ENCODE assay signal across 27 cellular contexts in the genomic region with DNA sequence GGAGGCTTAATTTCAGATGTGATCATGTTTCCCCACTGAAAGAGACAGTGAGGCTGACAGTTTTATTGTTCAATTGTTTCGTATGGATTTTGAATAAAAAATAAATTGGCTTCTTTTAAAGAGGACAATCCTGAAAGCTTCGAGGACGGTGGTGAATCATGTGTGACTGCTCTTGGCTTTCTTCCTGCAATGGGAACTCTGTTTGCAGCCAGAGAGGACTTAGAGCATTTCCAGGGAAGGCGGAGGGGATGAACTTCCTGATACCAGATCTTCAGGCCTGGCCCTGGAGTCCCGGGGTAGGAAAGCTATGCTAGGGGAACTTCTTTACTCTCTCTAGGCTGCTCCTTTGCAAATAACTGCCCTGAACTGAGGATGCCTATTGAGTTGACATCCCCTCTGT.
DNase-seq lines count a peak whose midpoint lies in the region; FAIRE-seq and TF ChIP-seq lines count a peak whose summit lies in the region.
"Had no signal": no experiment of that assay in that cellular context is flagged by ENCODE, and none has a peak within 500 bp of the region (broad histone marks: within the 10 kb centered on the region; RNA-seq: fewer than 3 reads in every experiment).

No MANE protein-coding gene starts in this region.

- 0 out of 2 replicates have a peak overlapping the region, but pooled peaks have one; percentile 20 for H2AFZ ChIP-seq in H1 (ENCODE audit: low read length)
- H2AFZ ChIP-seq in OCI-LY7 (ENCODE audit: low read length): no peak overlapping the region

- H3K18ac ChIP-seq in H1 (ENCODE audit: extremely low read depth, low read length): no peak overlapping the region

- H3K23me2 ChIP-seq in H1 (ENCODE audit: low read depth, low read length): 0 out of 2 replicates have a peak, but pooled peaks cover 2% of the 10 kb centered on the region

- H3K4me1 ChIP-seq in H1 (replicated peaks in 1 of 4; ENCODE audit: control insufficient read depth in 3 of 4, insufficient read depth in 4 of 4, low read length in 3 of 4) (peaks cover 0 to 3% (median 2%) of the 10 kb centered on the region in 4 experiments; a peak in 1 of 7 replicates), OCI-LY7 (ENCODE audit: insufficient read depth, low read length, poor library complexity, severe bottlenecking) (no peaks in the 10 kb centered on the region)
- H3K4me1 ChIP-seq: esophagus muscularis mucosa, suprapubic skin had no signal

- H3K36me3 ChIP-seq in H1 (ENCODE audit: control insufficient read depth in 2 of 4, insufficient read depth in 4 of 4, low read length in 3 of 4): no peaks in the 10 kb centered on the region
- H3K36me3 ChIP-seq in OCI-LY7 (ENCODE audit: insufficient read depth, low read length): no peaks in the 10 kb centered on the region
- H3K36me3 ChIP-seq in H7 (replicated peaks; ENCODE audit: control insufficient read depth, insufficient read depth, low read length): no peaks in the 10 kb centered on the region
- H3K36me3 ChIP-seq: esophagus muscularis mucosa, suprapubic skin had no signal

- H3K14ac ChIP-seq in H1 (ENCODE audit: insufficient read length): no peak overlapping the region

- no peak overlapping the region for H2BK5ac ChIP-seq in H1 (ENCODE audit: low read depth, low read length)

- no peak overlapping the region for H2BK20ac ChIP-seq in H1 (ENCODE audit: low read length)

- TF ChIP-seq RAD21 in H1 (IDR thresholded peaks at IDR 0.05 in 1 of 2, conservative IDR thresholded peaks at IDR 0.05 in 1 of 2; ENCODE audit: low read depth in 2 of 2, low read length in 2 of 2): no peak

- H4K20me1 ChIP-seq in H1 (replicated peaks in 1 of 2; ENCODE audit: control insufficient read depth in 1 of 2, insufficient read depth in 2 of 2, low read length in 2 of 2) (no peaks in the 10 kb centered on the region), OCI-LY7 (ENCODE audit: insufficient read depth, low read length) (no peaks in the 10 kb centered on the region)

- no peak overlapping the region for H2BK120ac ChIP-seq in H1 (replicated peaks; ENCODE audit: low read depth, low read length)

- no peak overlapping the region for H2BK12ac ChIP-seq in H1 (ENCODE audit: low read depth, low read length)

- FAIRE-seq in H1 (lab: Jason Lieb, UNC): no peak
- FAIRE-seq: A204.1, colon, G401.6, HepG2 had no signal

- no peak overlapping the region for H2BK15ac ChIP-seq in H1 (ENCODE audit: low read length)

- peaks cover 0 to 3% of the 10 kb centered on the region in 2 experiments; a peak in 1 of 4 replicates for H3K9me3 ChIP-seq in H1 (ENCODE audit: insufficient read depth in 2 of 2, low read depth in 1 of 2, low read length in 1 of 2)
- no peaks in the 10 kb centered on the region for H3K9me3 ChIP-seq in OCI-LY7 (ENCODE audit: low read length)
- H3K9me3 ChIP-seq: body of pancreas, esophagus muscularis mucosa, mucosa of descending colon, SK-N-SH, suprapubic skin had no signal

- POLR2A ChIA-PET in H1 (lab: Charles Lee; ENCODE audit: partially characterized antibody) (no interaction called here), OCI-LY7 (lab: Charles Lee) (no interaction called here)

- CTCF ChIA-PET in H1 (lab: Charles Lee; ENCODE audit: partially characterized antibody): no interaction called here
- CTCF ChIA-PET in OCI-LY7 (lab: Charles Lee; ENCODE audit: unreplicated experiment): no interaction called here

- no peak overlapping the region for H3K4me2 ChIP-seq in H1 (ENCODE audit: insufficient read depth in 1 of 2, low read depth in 2 of 2, low read length in 2 of 2)
- H3K4me2 ChIP-seq in OCI-LY7 (ENCODE audit: low read length): no peak overlapping the region
- H3K4me2 ChIP-seq: SK-N-SH had no signal

- no peak overlapping the region for H3K9ac ChIP-seq in H1 (replicated peaks in 1 of 4; ENCODE audit: extremely low read depth in 1 of 4, low read depth in 3 of 4, low read length in 3 of 4)
- H3K9ac ChIP-seq: SK-N-SH had no signal

- H3K79me2 ChIP-seq in H1 (ENCODE audit: control insufficient read depth in 1 of 2, insufficient read depth in 2 of 2, low read length in 2 of 2) (no peaks in the 10 kb centered on the region), OCI-LY7 (ENCODE audit: insufficient read depth, low read depth, low read length) (no peaks in the 10 kb centered on the region)

- peaks cover 0 to 2% (median 0%) of the 10 kb centered on the region in 4 experiments; a peak in 1 of 7 replicates for H3K27me3 ChIP-seq in H1 (replicated peaks in 1 of 4; ENCODE audit: control insufficient read depth in 3 of 4, extremely low read depth in 1 of 4, insufficient read depth in 3 of 4, low read length in 3 of 4)
- no peaks in the 10 kb centered on the region for H3K27me3 ChIP-seq in H7 (ENCODE audit: control insufficient read depth, insufficient read depth, low read length)
- H3K27me3 ChIP-seq: body of pancreas, suprapubic skin had no signal

- no peak overlapping the region for H2AK5ac ChIP-seq in H1 (ENCODE audit: low read depth, low read length)

- no peak for TF ChIP-seq POLR2A in H1 (IDR thresholded peaks at IDR 0.05; ENCODE audit: control extremely low read depth in 1 of 2, low read depth in 2 of 2, low read length in 2 of 2)

- no peak overlapping the region for H4K91ac ChIP-seq in H1 (replicated peaks; ENCODE audit: insufficient read length, low read length)

- no TSS peak for BruUV-seq in OCI-LY7 (replicated peaks; lab: Mats Ljungman, UMichigan)

- no peak overlapping the region for H3K4me3 ChIP-seq in H1 (ENCODE audit: extremely low read depth in 1 of 4, insufficient read depth in 2 of 4, low read depth in 3 of 4, low read length in 4 of 4)
- no peak overlapping the region for H3K4me3 ChIP-seq in OCI-LY7 (ENCODE audit: low read depth, low read length, poor library complexity, severe bottlenecking)
- H3K4me3 ChIP-seq in H7 (ENCODE audit: insufficient read depth, low read depth, low read length): no peak overlapping the region
- H3K4me3 ChIP-seq: body of pancreas, esophagus muscularis mucosa, mucosa of descending colon, suprapubic skin had no signal

- no peak overlapping the region for H3K23ac ChIP-seq in H1 (ENCODE audit: insufficient read length)

- H3K27ac ChIP-seq in H1 (ENCODE audit: low read depth, low read length): no peak overlapping the region
- H3K27ac ChIP-seq in OCI-LY7 (ENCODE audit: low read depth, low read length, poor library complexity, severe bottlenecking): no peak overlapping the region
- H3K27ac ChIP-seq: body of pancreas, esophagus muscularis mucosa, RWPE1, suprapubic skin had no signal

- H4K8ac ChIP-seq in H1 (ENCODE audit: extremely low read depth, insufficient read depth, low read length): no peak overlapping the region

- intact Hi-C loops in OCI-LY7 (cut with micrococcal nuclease; ENCODE audit: unreplicated experiment): no loop called here

- no peak overlapping the region for H3K4ac ChIP-seq in H1 (replicated peaks; ENCODE audit: insufficient read length, low read depth, low read length)

- no peak overlapping the region for H3K56ac ChIP-seq in H1 (replicated peaks; ENCODE audit: insufficient read length, low read depth, low read length)

- WGBS in H1 (ENCODE audit: extremely low coverage in 1 of 2, insufficient coverage in 1 of 2, insufficient read length in 1 of 2, insufficient replicate concordance in 2 of 2, low coverage in 1 of 2, low lambda C conversion rate in 2 of 2, missing lambda C conversion rate in 1 of 2), 2 experiments: 94% methylated on average over 5 of the region's 5 CpGs; no CpG with 5 or more reads in 1 of the 2 experiments

- TF ChIP-seq CTCF in H1 (IDR thresholded peaks at IDR 0.05; ENCODE audit: control extremely low read depth in 1 of 3, insufficient read depth in 1 of 3, low read depth in 1 of 3, low read length in 3 of 3) (no peak), OCI-LY7 (conservative IDR thresholded peaks at IDR 0.05; ENCODE audit: low read length) (no peak)

- DNase-seq in AG08396 (ENCODE audit: low spot score) (peak; percentile 47), HT1080 (ENCODE audit: low read depth) (peak; percentile 11), H1 (ENCODE audit: low read depth in 1 of 2, low spot score in 2 of 2) (no peak), islet precursor cell (peak; percentile 37), OCI-LY7 (ENCODE audit: low spot score) (no peak), NK-92 (lab: John Stamatoyannopoulos, UW; ENCODE audit: unreplicated experiment) (no peak), H7 (no peak), DMS 273 (lab: John Stamatoyannopoulos, UW; ENCODE audit: unreplicated experiment) (no peak)
- DNase-seq: activated CD4-positive, alpha-beta T cell treated with anti-CD3 and anti-CD28 coated beads for 48 hours; C1 segment of cervical spinal cord; Calu3; effector memory CD4-positive, alpha-beta T cell; NCI-H1105 treated with DMSO at 0.1 percent for 48 hours; NCI-H510A; nephron progenitor cell; SK-N-SH; stimulated activated CD4-positive, alpha-beta T cell treated with anti-CD3 and anti-CD28 coated beads, Interleukin-1b, Interleukin-23, amount 100 ng/mL, for 48 hours; T-helper 2 cell had no signal

- H4K5ac ChIP-seq in H1 (ENCODE audit: insufficient read length, low read depth, low read length): no peak overlapping the region

- TF ChIP-seq EP300 in H1 (IDR thresholded peaks at IDR 0.05; ENCODE audit: borderline replicate concordance in 1 of 2, low read depth in 2 of 2, low read length in 2 of 2): no peak

- no peaks in the 10 kb centered on the region for H3K9me2 ChIP-seq in OCI-LY7 (ENCODE audit: insufficient read depth, low read length)
- H3K9me2 ChIP-seq: SK-N-SH had no signal

- H3K79me1 ChIP-seq in H1 (ENCODE audit: low read depth, low read length): no peaks in the 10 kb centered on the region

TF ChIP-seq in H1, 55 proteins besides CTCF, POLR2A, EP300 and RAD21:
- no peak for TF ChIP-seq SIN3A (conservative IDR thresholded peaks at IDR 0.05 in 1 of 2, IDR thresholded peaks at IDR 0.05 in 1 of 2; ENCODE audit: low read depth in 1 of 2, low read length in 2 of 2)
- TF ChIP-seq SIRT6 (IDR thresholded peaks at IDR 0.05; ENCODE audit: low read length): no peak

Comparison
In these comparisons a context has a peak if more than half of its experiments do, and no peak if none do; other contexts are left out.
1. DNase-seq: peak in AG08396 (single experiment), HT1080 (single experiment) and islet precursor cell (single experiment); none in H1 (0 of 2), OCI-LY7 (single experiment), NK-92 (single experiment), H7 (single experiment) and DMS 273 (single experiment).